In the genomic region with DNA sequence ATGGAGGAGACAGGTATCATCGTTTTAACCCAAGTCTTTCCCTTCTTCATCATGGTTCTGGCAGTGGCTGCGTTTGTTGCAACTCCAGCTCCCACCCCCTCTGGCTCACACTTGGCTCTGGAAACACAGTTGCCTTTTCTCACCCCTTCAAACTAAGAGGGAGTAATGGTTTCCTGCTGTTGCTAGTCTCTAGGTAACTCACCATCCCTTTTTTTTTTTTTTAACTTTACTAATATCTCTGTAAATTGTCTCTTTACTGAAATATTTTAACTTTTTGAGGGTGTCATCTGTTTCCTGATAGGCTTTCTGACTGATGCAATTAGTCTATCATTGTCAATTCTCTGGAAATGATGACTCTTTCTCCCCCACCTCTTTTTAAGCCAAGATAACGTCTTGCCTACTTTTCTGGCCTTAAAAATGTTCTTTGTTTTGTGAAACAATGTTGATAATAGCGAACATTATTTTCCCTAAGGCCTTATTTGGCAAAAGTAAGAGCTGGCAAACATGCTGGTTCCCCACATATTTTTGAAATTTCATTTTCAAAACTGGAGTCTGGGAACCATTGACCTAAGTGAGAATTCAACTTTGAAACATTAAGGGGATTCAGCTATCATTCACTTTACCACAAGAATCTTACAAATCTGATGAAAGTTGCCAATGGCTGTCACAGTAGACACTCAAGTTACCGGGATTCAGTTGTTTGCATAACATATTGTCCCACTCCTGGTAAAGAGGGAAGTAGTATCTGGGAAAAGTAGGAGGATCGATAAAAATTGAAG, we compare ENCODE assay signal across 15 cellular contexts.
"Had no signal": no experiment of that assay in that cellular context is flagged by ENCODE, and none has a peak within 500 bp of the region (broad histone marks: within the 10 kb centered on the region; RNA-seq: fewer than 3 reads in every experiment).

No MANE protein-coding gene starts in this region.

- H3K27ac ChIP-seq: colonic mucosa, psoas muscle, sigmoid colon, VCaP had no signal

- H3K9me3 ChIP-seq: colonic mucosa, psoas muscle, sigmoid colon had no signal

- DNase-seq: activated CD4-positive, alpha-beta T cell treated with anti-CD3 and anti-CD28 coated beads for 4 hours; activated CD8-positive, alpha-beta T cell treated with anti-CD3 and anti-CD28 coated beads, Interleukin-2, amount 10 ng/mL, durations not matched to agents 7 days and 5 days; activated naive CD4-positive, alpha-beta T cell treated with Interleukin-2 at 50 U/mL for 16 hours; activated naive CD8-positive, alpha-beta T cell treated with anti-CD3 and anti-CD28 coated beads, Interleukin-2, amount 50 U/mL, for 24 hours; colonic mucosa; effector CD4-positive, alpha-beta T cell; left colon; natural killer cell; psoas muscle; sigmoid colon; stimulated activated CD4-positive, alpha-beta T cell treated with anti-CD3 and anti-CD28 coated beads, Interleukin-12 subunit alpha, Interleukin-12 subunit beta, amount 100 ng/mL, for 4 hours; stimulated activated naive CD8-positive, alpha-beta T cell treated with anti-CD3 and anti-CD28 coated beads, Interleukin-15, Interleukin-2, amounts not matched to agents 100 U/mL and 50 U/mL, for 24 hours; T-helper 9 cell had no signal

- ATAC-seq: activated CD8-positive, alpha-beta T cell treated with anti-CD3 and anti-CD28 coated beads, Interleukin-2, amount 10 ng/mL, durations not matched to agents 7 days and 5 days; activated naive CD8-positive, alpha-beta T cell treated with anti-CD3 and anti-CD28 coated beads, Interleukin-2, amount 50 U/mL, for 24 hours; left colon; natural killer cell; psoas muscle; stimulated activated naive CD8-positive, alpha-beta T cell treated with anti-CD3 and anti-CD28 coated beads, Interleukin-15, Interleukin-2, amounts not matched to agents 100 U/mL and 50 U/mL, for 24 hours had no signal

- H3K4me1 ChIP-seq: colonic mucosa, sigmoid colon had no signal

- H3K36me3 Mint-ChIP-seq: natural killer cell had no signal

- H3K4me3 Mint-ChIP-seq: activated CD8-positive, alpha-beta T cell treated with anti-CD3 and anti-CD28 coated beads, Interleukin-2, amount 10 ng/mL, durations not matched to agents 7 days and 5 days; activated naive CD8-positive, alpha-beta T cell treated with anti-CD3 and anti-CD28 coated beads, Interleukin-2, amount 50 U/mL, for 24 hours; natural killer cell had no signal

- H3K4me1 Mint-ChIP-seq: activated naive CD8-positive, alpha-beta T cell treated with anti-CD3 and anti-CD28 coated beads, Interleukin-2, amount 50 U/mL, for 24 hours; natural killer cell had no signal

- H3K27ac Mint-ChIP-seq: activated CD8-positive, alpha-beta T cell treated with anti-CD3 and anti-CD28 coated beads, Interleukin-2, amount 10 ng/mL, durations not matched to agents 7 days and 5 days; activated naive CD8-positive, alpha-beta T cell treated with anti-CD3 and anti-CD28 coated beads, Interleukin-2, amount 50 U/mL, for 24 hours; natural killer cell had no signal

- H3K27me3 ChIP-seq: colonic mucosa, sigmoid colon had no signal

- H3K27me3 Mint-ChIP-seq: activated naive CD8-positive, alpha-beta T cell treated with anti-CD3 and anti-CD28 coated beads, Interleukin-2, amount 50 U/mL, for 24 hours had no signal

- H3K4me3 ChIP-seq: colonic mucosa, lung, psoas muscle, sigmoid colon had no signal

- H3K36me3 ChIP-seq: colonic mucosa, sigmoid colon had no signal

- H3K9me3 Mint-ChIP-seq: activated naive CD8-positive, alpha-beta T cell treated with anti-CD3 and anti-CD28 coated beads, Interleukin-2, amount 50 U/mL, for 24 hours had no signal
